ENCODE assay signal across 13 cellular contexts in genomic region chr22:19664406-19664805, GRCh38. TPM values are rescaled to one million over a fixed set of nuclear protein-coding genes. Genes with fewer than 3 reads are reported as not detected.
"Had no signal": no experiment of that assay in that cellular context is flagged by ENCODE, and none has a peak within 500 bp of the region (broad histone marks: within the 10 kb centered on the region; RNA-seq: fewer than 3 reads in every experiment).

No MANE protein-coding gene starts in this region.

- FAIRE-seq: endometrium, kidney, small intestine had no signal

- H3K9me3 ChIP-seq: esophagus muscularis mucosa, gastrocnemius medialis, transverse colon had no signal

- H3K79me2 ChIP-seq: parathyroid adenoma had no signal

- H2AFZ ChIP-seq: parathyroid adenoma had no signal

- H3K27ac ChIP-seq: esophagus muscularis mucosa, neural progenitor cell, parathyroid adenoma, transverse colon had no signal

- H3K4me2 ChIP-seq: neural progenitor cell had no signal

- H3K4me3 ChIP-seq: esophagus muscularis mucosa, gastrocnemius medialis, neural progenitor cell, transverse colon had no signal

- H3K36me3 ChIP-seq: esophagus muscularis mucosa, gastrocnemius medialis, neural progenitor cell, transverse colon had no signal

- H3K9ac ChIP-seq: neural progenitor cell, parathyroid adenoma had no signal

- H3K27me3 ChIP-seq: gastrocnemius medialis, neural progenitor cell, transverse colon had no signal

- DNase-seq: activated CD4-positive, alpha-beta T cell treated with anti-CD3 and anti-CD28 coated beads, Interleukin-2, amount 50 U/mL, for 4 hours; activated effector memory CD4-positive, alpha-beta T cell treated with Interleukin-2 at 50 U/mL for 16 hours; activated T-cell treated with anti-CD3 and anti-CD28 coated beads, Interleukin-2, amount 50 U/mL, for 1 hour; small intestine; T-helper 2 cell; transverse colon had no signal

RNA-seq across cellular contexts. Expression of gene GP1BB, which starts 58.9 kb away (rescaled TPM):
- total RNA-seq: renal cortical epithelial cell had no signal
